Comparison of ENCODE assay signal across 1 cellular context in the genomic region with DNA sequence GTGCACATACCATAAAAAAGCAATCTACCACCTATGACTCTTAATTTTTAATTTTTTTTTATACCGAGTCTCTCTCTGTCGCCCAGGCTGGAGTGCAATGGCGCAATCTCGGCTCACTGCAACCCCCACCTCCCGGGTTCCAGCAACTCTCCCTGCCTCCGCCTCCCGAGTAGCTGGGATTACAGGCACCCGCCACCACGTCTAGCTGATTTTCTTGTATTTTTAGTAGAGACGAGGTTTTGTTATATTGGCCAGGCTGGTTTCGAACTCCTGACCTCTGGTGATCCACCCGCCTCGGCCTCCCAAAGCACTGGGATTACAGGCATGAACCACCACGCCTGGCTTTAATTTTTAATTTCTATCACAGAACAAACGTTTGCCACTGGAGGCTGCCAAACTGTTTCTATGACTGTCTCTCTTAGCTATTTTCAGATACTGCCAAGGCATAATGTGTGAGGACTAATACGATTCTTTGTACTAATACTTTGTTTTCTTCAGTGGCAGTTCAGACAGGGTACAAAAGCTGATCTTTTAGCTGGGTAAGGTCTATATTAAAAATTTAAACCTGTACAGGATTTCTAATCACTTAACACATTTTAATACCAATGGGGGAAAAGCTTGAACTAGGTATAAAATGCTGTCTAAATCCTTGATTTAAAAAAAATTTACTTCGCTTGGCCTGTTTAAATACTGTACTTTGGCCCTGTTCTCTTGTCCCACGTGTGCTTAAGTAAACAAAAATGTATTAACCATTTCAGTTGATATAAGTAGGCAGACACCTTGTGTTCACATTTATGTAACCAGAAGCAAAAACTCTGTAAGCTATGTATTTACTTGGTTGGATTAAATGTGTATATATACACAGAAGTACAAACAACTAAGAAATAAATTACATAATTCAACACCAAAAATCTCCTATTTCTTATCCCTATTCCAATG.
TF ChIP-seq lines count a peak whose summit lies in the region.

No MANE protein-coding gene starts in this region.

TF ChIP-seq in HepG2, 621 proteins besides CTCF, POLR2A, EP300 and RAD21 (continued from another document):
- peak; percentile 85 for TF ChIP-seq MAX (IDR thresholded peaks at IDR 0.05)
- TF ChIP-seq ZNF770 (CRISPR knock-in tag; IDR thresholded peaks at IDR 0.05), result peak; percentile 50; the same call in 1 of the 2 replicates
- peak; percentile 26 for TF ChIP-seq ZFX (CRISPR knock-in tag; IDR thresholded peaks at IDR 0.05; ENCODE audit: low read depth)
- peak; percentile 56 for TF ChIP-seq SALL1 (CRISPR knock-in tag; IDR thresholded peaks at IDR 0.05)
- peak; percentile 87 for TF ChIP-seq ZNF280D (CRISPR knock-in tag; IDR thresholded peaks at IDR 0.05)
- TF ChIP-seq TEF (CRISPR knock-in tag; IDR thresholded peaks at IDR 0.05), result peak; percentile 42; the same call in 1 of the 2 replicates
- TF ChIP-seq CEBPB (IDR thresholded peaks at IDR 0.05; ENCODE audit: borderline replicate concordance, low read depth, low read length), result peak; percentile 40; the same call in 1 of the 2 replicates
- TF ChIP-seq MED1 (CRISPR knock-in tag; IDR thresholded peaks at IDR 0.05), result peak; percentile 13; the same call in 1 of the 2 replicates
- TF ChIP-seq GABPA (IDR thresholded peaks at IDR 0.05; ENCODE audit: low read depth, low read length), result no peak
- peak; percentile 36; the same call in 1 of the 2 replicates for TF ChIP-seq GABPA (CRISPR knock-in tag; IDR thresholded peaks at IDR 0.05; ENCODE audit: low read depth)
- 0 out of 2 replicates have a peak, but pooled peaks have one; percentile 56 for TF ChIP-seq ZFP1 (CRISPR knock-in tag; IDR thresholded peaks at IDR 0.05)
- TF ChIP-seq KDM6A (CRISPR knock-in tag; IDR thresholded peaks at IDR 0.05; ENCODE audit: low read depth), result 0 out of 2 replicates have a peak, but pooled peaks have one; percentile 16
- peak; percentile 52; the same call in 1 of the 2 replicates for TF ChIP-seq RBFOX2 (IDR thresholded peaks at IDR 0.05; ENCODE audit: low read depth, low read length)
- TF ChIP-seq KLF6 (CRISPR knock-in tag; IDR thresholded peaks at IDR 0.05), result no peak
- TF ChIP-seq PITX1 (CRISPR knock-in tag; IDR thresholded peaks at IDR 0.05), result no peak
